ENCODE assay signal across 8 cellular contexts in the genomic region with DNA sequence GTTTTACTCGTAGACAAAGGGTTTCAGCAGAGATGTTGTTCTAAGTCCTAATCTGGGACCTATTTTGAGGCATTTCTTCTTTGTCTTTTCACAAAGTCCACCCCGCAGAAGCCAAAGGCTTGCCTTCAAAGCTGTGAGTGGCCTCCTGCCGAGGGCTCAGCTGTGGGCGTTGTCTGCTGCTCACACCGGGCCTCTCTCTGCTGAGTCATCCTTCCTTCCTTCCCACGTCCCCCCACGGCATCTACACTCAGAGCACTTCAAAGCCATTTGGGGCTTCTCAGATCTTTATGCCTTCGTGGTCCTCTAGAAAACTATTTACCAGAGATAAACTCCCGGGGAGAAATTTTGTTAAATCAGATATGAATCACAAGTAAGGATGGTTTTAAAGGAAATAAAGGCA.
DNase-seq lines count a peak whose midpoint lies in the region; ATAC-seq and TF ChIP-seq lines count a peak whose summit lies in the region.

No MANE protein-coding gene starts in this region.

- no peak for TF ChIP-seq CTCF in fibroblast of villous mesenchyme (IDR thresholded peaks at IDR 0.05; ENCODE audit: insufficient read depth, low read depth, low read length)

- peaks cover 37% of the 10 kb centered on the region for H3K4me1 Mint-ChIP-seq in activated CD8-positive, alpha-beta memory T cell treated with anti-CD3 and anti-CD28 coated beads, Interleukin-2, amount 10 ng/mL, durations not matched to agents 7 days and 5 days

- peak; percentile 70 for DNase-seq in GDM1 (lab: John Stamatoyannopoulos, UW)
- DNase-seq in HEK293T (ENCODE audit: extremely low spot score): peak; percentile 38
- peak; percentile 64 to 74 for DNase-seq in NOMO-1 (lab: John Stamatoyannopoulos, UW; ENCODE audit: unreplicated experiment in 2 of 2)
- DNase-seq in activated CD8-positive, alpha-beta memory T cell treated with anti-CD3 and anti-CD28 coated beads, Interleukin-2, amount 10 ng/mL, durations not matched to agents 7 days and 5 days: peak; percentile 83
- DNase-seq in fibroblast of villous mesenchyme (ENCODE audit: low read depth): peak; percentile 78
- DNase-seq in stimulated activated CD4-positive, alpha-beta T cell treated with anti-CD3 and anti-CD28 coated beads, Interleukin-4, amount 100 ng/mL, for 4 hours: peak; percentile 56 to 78
- no peak for DNase-seq in NCI-H2196 (lab: John Stamatoyannopoulos, UW; ENCODE audit: unreplicated experiment)
- no peak for DNase-seq in NCI-H1694 treated with DMSO at 0.1 percent for 48 hours (lab: John Stamatoyannopoulos, UW)

- peak overlapping the region; percentile 20 for H3K4me3 Mint-ChIP-seq in activated CD8-positive, alpha-beta memory T cell treated with anti-CD3 and anti-CD28 coated beads, Interleukin-2, amount 10 ng/mL, durations not matched to agents 7 days and 5 days

- peaks cover 2% of the 10 kb centered on the region for H3K36me3 Mint-ChIP-seq in activated CD8-positive, alpha-beta memory T cell treated with anti-CD3 and anti-CD28 coated beads, Interleukin-2, amount 10 ng/mL, durations not matched to agents 7 days and 5 days

- CTCF ChIA-PET in HEK293T (lab: Yijun Ruan, JAX): no interaction called here
- CTCF ChIA-PET in activated CD8-positive, alpha-beta memory T cell treated with anti-CD3 and anti-CD28 coated beads, Interleukin-2, amount 10 ng/mL, durations not matched to agents 7 days and 5 days (lab: Charles Lee): interaction anchor here (1.2 to 1.9 kb wide), 5 partner anchors 25 to 1412 kb away, joined by 3 to 7 read pairs (median 3); no protein-coding TSS in a partner anchor

- peak overlapping the region; percentile 80 for H3K27ac Mint-ChIP-seq in activated CD8-positive, alpha-beta memory T cell treated with anti-CD3 and anti-CD28 coated beads, Interleukin-2, amount 10 ng/mL, durations not matched to agents 7 days and 5 days

- H3K27me3 Mint-ChIP-seq in activated CD8-positive, alpha-beta memory T cell treated with anti-CD3 and anti-CD28 coated beads, Interleukin-2, amount 10 ng/mL, durations not matched to agents 7 days and 5 days: no peaks in the 10 kb centered on the region

- ATAC-seq in activated CD8-positive, alpha-beta memory T cell treated with anti-CD3 and anti-CD28 coated beads, Interleukin-2, amount 10 ng/mL, durations not matched to agents 7 days and 5 days: peak; percentile 82

- H3K4me3 ChIP-seq in fibroblast of villous mesenchyme (ENCODE audit: low read depth, low read length): no peak overlapping the region

- POLR2A ChIA-PET in HEK293T (lab: Yijun Ruan, JAX): no interaction called here

- H3K9me3 Mint-ChIP-seq in activated CD8-positive, alpha-beta memory T cell treated with anti-CD3 and anti-CD28 coated beads, Interleukin-2, amount 10 ng/mL, durations not matched to agents 7 days and 5 days (ENCODE audit: low read depth): no peaks in the 10 kb centered on the region

TF ChIP-seq in HEK293T, 16 proteins besides CTCF, POLR2A, EP300 and RAD21:
- TF ChIP-seq L3MBTL2 (conservative IDR thresholded peaks at IDR 0.05) (no peak), FOXM1 (IDR thresholded peaks at IDR 0.05; ENCODE audit: borderline replicate concordance) (no peak), SP1 (IDR thresholded peaks at IDR 0.05) (no peak), ZNF384 (IDR thresholded peaks at IDR 0.05) (no peak), FOXA1 (IDR thresholded peaks at IDR 0.05) (no peak), LEF1 (IDR thresholded peaks at IDR 0.05; ENCODE audit: borderline replicate concordance) (no peak), CTBP1 (IDR thresholded peaks at IDR 0.05; ENCODE audit: borderline replicate concordance) (no peak), FOXK2 (IDR thresholded peaks at IDR 0.05) (no peak), NFRKB (IDR thresholded peaks at IDR 0.05) (no peak), ARNT (IDR thresholded peaks at IDR 0.05) (no peak), SUZ12 (IDR thresholded peaks at IDR 0.05) (no peak), ELF4 (IDR thresholded peaks at IDR 0.05) (no peak), HDGF (IDR thresholded peaks at IDR 0.05; ENCODE audit: borderline replicate concordance) (no peak), BHLHE40 (IDR thresholded peaks at IDR 0.05; ENCODE audit: borderline replicate concordance) (no peak), TARDBP (IDR thresholded peaks at IDR 0.05) (no peak)
- TF ChIP-seq, protein P1, sequence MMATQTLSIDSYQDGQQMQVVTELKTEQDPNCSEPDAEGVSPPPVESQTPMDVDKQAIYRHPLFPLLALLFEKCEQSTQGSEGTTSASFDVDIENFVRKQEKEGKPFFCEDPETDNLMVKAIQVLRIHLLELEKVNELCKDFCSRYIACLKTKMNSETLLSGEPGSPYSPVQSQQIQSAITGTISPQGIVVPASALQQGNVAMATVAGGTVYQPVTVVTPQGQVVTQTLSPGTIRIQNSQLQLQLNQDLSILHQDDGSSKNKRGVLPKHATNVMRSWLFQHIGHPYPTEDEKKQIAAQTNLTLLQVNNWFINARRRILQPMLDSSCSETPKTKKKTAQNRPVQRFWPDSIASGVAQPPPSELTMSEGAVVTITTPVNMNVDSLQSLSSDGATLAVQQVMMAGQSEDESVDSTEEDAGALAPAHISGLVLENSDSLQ (IDR thresholded peaks at IDR 0.05): no peak

Comparison
In these comparisons a context has a peak if more than half of its experiments do, and no peak if none do; other contexts are left out.
1. DNase-seq: peak in GDM1 (single experiment), HEK293T (single experiment), NOMO-1 (2 of 2), activated CD8-positive, alpha-beta memory T cell treated with anti-CD3 and anti-CD28 coated beads, Interleukin-2, amount 10 ng/mL, durations not matched to agents 7 days and 5 days (single experiment), fibroblast of villous mesenchyme (single experiment) and stimulated activated CD4-positive, alpha-beta T cell treated with anti-CD3 and anti-CD28 coated beads, Interleukin-4, amount 100 ng/mL, for 4 hours (2 of 2); none in NCI-H2196 (single experiment) and NCI-H1694 treated with DMSO at 0.1 percent for 48 hours (single experiment).